ENCODE assay signal across 11 cellular contexts in the genomic region with DNA sequence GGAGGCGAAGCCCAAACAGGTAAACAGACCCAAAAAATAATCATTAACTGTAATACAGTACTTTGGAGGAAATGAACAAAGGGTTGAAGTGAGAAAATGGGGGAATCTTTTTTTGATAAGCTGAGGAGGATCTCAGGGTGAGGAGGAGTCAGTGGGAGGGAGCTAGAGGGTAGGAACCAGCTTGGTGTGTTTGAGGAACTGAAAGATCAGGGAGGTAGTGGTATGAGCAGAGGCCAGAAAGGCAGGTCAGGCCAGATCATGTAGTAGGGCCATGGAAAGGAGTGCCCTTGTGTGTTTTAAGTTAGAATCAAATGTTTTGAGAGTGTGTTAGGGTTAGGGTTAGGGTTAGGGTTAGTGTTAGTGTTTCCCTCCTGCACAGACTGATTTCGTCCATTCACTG. TPM values are rescaled to one million over a fixed set of nuclear protein-coding genes. Genes with fewer than 3 reads are reported as not detected.
A peak's percentile ranks its signal among the peaks of the same experiment; 100 is the strongest.
DNase-seq lines count a peak whose midpoint lies in the region; ATAC-seq and TF ChIP-seq lines count a peak whose summit lies in the region.
"Had no signal": no experiment of that assay in that cellular context is flagged by ENCODE, and none has a peak within 500 bp of the region (broad histone marks: within the 10 kb centered on the region; RNA-seq: fewer than 3 reads in every experiment).

No MANE protein-coding gene starts in this region.

- TF ChIP-seq CTCF in right lobe of liver (IDR thresholded peaks at IDR 0.05), result no peak

- no peak for TF ChIP-seq POLR2A in right lobe of liver (IDR thresholded peaks at IDR 0.05)

- no peak overlapping the region for H3K4me3 ChIP-seq in right lobe of liver

- peaks cover 6 to 12% of the 10 kb centered on the region in 2 donors for H3K4me1 Mint-ChIP-seq in stimulated activated naive B cell treated with anti-CD40 and anti-IgM and Interleukin-4, amounts not matched to agents 10 μg/mL and 1 μg/mL and 100 μg/mL, for 72 hours
- H3K4me1 Mint-ChIP-seq: H9 had no signal

- H3K27me3 Mint-ChIP-seq in stimulated activated naive B cell treated with anti-CD40 and anti-IgM and Interleukin-4, amounts not matched to agents 10 μg/mL and 1 μg/mL and 100 μg/mL, for 72 hours, result peaks cover 7 to 22% of the 10 kb centered on the region in 2 donors

- DNase-seq in stimulated activated naive B cell treated with anti-CD40 and anti-IgM and Interleukin-4, amounts not matched to agents 10 μg/mL and 1 μg/mL and 100 μg/mL, for 72 hours, result peak; percentile 14
- DNase-seq in EL (no peak), T1000 (lab: John Stamatoyannopoulos, UW) (no peak), right lobe of liver (no peak)
- DNase-seq: activated T-cell treated with anti-CD3 and anti-CD28 coated beads, Interleukin-2, amount 50 U/mL, for 1 hour; DMS53; H9 had no signal

- no peaks in the 10 kb centered on the region for H3K36me3 ChIP-seq in right lobe of liver
- H3K36me3 ChIP-seq: neutrophil had no signal

- intact Hi-C loops in right lobe of liver (cut with DNase I), result no loop called here

- no peaks in the 10 kb centered on the region for H3K27me3 ChIP-seq in right lobe of liver

- H3K4me1 ChIP-seq in right lobe of liver, result no peaks in the 10 kb centered on the region

- H3K9me3 Mint-ChIP-seq in stimulated activated naive B cell treated with anti-CD40 and anti-IgM and Interleukin-4, amounts not matched to agents 10 μg/mL and 1 μg/mL and 100 μg/mL, for 72 hours, result peaks cover 3 to 4% of the 10 kb centered on the region in 2 donors
- H3K9me3 Mint-ChIP-seq: H9 had no signal

- no peaks in the 10 kb centered on the region for H3K36me3 Mint-ChIP-seq in stimulated activated naive B cell treated with anti-CD40 and anti-IgM and Interleukin-4, amounts not matched to agents 10 μg/mL and 1 μg/mL and 100 μg/mL, for 72 hours

- ATAC-seq in GM19035 (IDR thresholded peaks at IDR 0.05; ENCODE audit: unreplicated experiment) (peak; percentile 90), GM21825 (IDR thresholded peaks at IDR 0.05; ENCODE audit: unreplicated experiment) (peak; percentile 82), HG03354 (IDR thresholded peaks at IDR 0.05; ENCODE audit: poor library complexity, severe bottlenecking, unreplicated experiment) (peak; percentile 87), right lobe of liver (no peak)
- ATAC-seq in stimulated activated naive B cell treated with anti-CD40 and anti-IgM and Interleukin-4, amounts not matched to agents 10 μg/mL and 1 μg/mL and 100 μg/mL, for 72 hours (replicated peaks), result peak; percentile 99 to 100

- no peak overlapping the region for H3K27ac Mint-ChIP-seq in stimulated activated naive B cell treated with anti-CD40 and anti-IgM and Interleukin-4, amounts not matched to agents 10 μg/mL and 1 μg/mL and 100 μg/mL, for 72 hours
- H3K27ac Mint-ChIP-seq: H9 had no signal

- H3K9me3 ChIP-seq in right lobe of liver, result no peaks in the 10 kb centered on the region
- H3K9me3 ChIP-seq: neutrophil had no signal

- WGBS in right lobe of liver (ENCODE audit: insufficient coverage, low coverage, low lambda C conversion rate, missing lambda C conversion rate), result 27% methylated on average over 1 of the region's 2 CpGs

- H3K4me3 Mint-ChIP-seq in stimulated activated naive B cell treated with anti-CD40 and anti-IgM and Interleukin-4, amounts not matched to agents 10 μg/mL and 1 μg/mL and 100 μg/mL, for 72 hours, result no peak overlapping the region
- H3K4me3 Mint-ChIP-seq: H9 had no signal

- H3K27ac ChIP-seq in right lobe of liver, result no peak overlapping the region
- H3K27ac ChIP-seq: neutrophil had no signal

RNA-seq across cellular contexts. Expression of gene PPP2R2C, which starts 48.8 kb away (rescaled TPM):
- total RNA-seq in right lobe of liver, result under 1 TPM in 2 of 6 experiments, not detected in 4; 0.12 to 0.27 TPM

Comparison
In these comparisons a context has a peak if more than half of its experiments do, and no peak if none do; other contexts are left out.
1. ATAC-seq: peak in GM19035 (single experiment), GM21825 (single experiment), HG03354 (single experiment) and stimulated activated naive B cell treated with anti-CD40 and anti-IgM and Interleukin-4, amounts not matched to agents 10 μg/mL and 1 μg/mL and 100 μg/mL, for 72 hours (2 of 2); none in right lobe of liver (0 of 4).